Comparison of ENCODE assay signal across 1 cellular context in genomic region chr12:19129486-19130223, GRCh38.
TF ChIP-seq lines count a peak whose summit lies in the region.

PLEKHA5 (plus strand) TSS chr12:19129733; CDS start chr12:19129800, 67 bp downstream.

TF ChIP-seq in HepG2, 621 proteins besides CTCF, POLR2A, EP300 and RAD21 (continued from another document and continues in another):
- TF ChIP-seq, protein P1, sequence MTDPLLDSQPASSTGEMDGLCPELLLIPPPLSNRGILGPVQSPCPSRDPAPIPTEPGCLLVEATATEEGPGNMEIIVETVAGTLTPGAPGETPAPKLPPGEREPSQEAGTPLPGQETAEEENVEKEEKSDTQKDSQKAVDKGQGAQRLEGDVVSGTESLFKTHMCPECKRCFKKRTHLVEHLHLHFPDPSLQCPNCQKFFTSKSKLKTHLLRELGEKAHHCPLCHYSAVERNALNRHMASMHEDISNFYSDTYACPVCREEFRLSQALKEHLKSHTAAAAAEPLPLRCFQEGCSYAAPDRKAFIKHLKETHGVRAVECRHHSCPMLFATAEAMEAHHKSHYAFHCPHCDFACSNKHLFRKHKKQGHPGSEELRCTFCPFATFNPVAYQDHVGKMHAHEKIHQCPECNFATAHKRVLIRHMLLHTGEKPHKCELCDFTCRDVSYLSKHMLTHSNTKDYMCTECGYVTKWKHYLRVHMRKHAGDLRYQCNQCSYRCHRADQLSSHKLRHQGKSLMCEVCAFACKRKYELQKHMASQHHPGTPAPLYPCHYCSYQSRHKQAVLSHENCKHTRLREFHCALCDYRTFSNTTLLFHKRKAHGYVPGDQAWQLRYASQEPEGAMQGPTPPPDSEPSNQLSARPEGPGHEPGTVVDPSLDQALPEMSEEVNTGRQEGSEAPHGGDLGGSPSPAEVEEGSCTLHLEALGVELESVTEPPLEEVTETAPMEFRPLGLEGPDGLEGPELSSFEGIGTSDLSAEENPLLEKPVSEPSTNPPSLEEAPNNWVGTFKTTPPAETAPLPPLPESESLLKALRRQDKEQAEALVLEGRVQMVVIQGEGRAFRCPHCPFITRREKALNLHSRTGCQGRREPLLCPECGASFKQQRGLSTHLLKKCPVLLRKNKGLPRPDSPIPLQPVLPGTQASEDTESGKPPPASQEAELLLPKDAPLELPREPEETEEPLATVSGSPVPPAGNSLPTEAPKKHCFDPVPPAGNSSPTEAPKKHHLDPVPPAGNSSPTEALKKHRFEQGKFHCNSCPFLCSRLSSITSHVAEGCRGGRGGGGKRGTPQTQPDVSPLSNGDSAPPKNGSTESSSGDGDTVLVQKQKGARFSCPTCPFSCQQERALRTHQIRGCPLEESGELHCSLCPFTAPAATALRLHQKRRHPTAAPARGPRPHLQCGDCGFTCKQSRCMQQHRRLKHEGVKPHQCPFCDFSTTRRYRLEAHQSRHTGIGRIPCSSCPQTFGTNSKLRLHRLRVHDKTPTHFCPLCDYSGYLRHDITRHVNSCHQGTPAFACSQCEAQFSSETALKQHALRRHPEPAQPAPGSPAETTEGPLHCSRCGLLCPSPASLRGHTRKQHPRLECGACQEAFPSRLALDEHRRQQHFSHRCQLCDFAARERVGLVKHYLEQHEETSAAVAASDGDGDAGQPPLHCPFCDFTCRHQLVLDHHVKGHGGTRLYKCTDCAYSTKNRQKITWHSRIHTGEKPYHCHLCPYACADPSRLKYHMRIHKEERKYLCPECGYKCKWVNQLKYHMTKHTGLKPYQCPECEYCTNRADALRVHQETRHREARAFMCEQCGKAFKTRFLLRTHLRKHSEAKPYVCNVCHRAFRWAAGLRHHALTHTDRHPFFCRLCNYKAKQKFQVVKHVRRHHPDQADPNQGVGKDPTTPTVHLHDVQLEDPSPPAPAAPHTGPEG (CRISPR knock-in tag; IDR thresholded peaks at IDR 0.05), result no peak
- TF ChIP-seq SP4 (CRISPR knock-in tag; IDR thresholded peaks at IDR 0.05), result no peak
- TF ChIP-seq ZNF367 (CRISPR knock-in tag; IDR thresholded peaks at IDR 0.05; ENCODE audit: borderline replicate concordance), result no peak
- peak; percentile 26; the same call in 1 of the 2 replicates for TF ChIP-seq CBX5 (CRISPR knock-in tag; IDR thresholded peaks at IDR 0.05; ENCODE audit: borderline replicate concordance)
- TF ChIP-seq, protein P2, sequence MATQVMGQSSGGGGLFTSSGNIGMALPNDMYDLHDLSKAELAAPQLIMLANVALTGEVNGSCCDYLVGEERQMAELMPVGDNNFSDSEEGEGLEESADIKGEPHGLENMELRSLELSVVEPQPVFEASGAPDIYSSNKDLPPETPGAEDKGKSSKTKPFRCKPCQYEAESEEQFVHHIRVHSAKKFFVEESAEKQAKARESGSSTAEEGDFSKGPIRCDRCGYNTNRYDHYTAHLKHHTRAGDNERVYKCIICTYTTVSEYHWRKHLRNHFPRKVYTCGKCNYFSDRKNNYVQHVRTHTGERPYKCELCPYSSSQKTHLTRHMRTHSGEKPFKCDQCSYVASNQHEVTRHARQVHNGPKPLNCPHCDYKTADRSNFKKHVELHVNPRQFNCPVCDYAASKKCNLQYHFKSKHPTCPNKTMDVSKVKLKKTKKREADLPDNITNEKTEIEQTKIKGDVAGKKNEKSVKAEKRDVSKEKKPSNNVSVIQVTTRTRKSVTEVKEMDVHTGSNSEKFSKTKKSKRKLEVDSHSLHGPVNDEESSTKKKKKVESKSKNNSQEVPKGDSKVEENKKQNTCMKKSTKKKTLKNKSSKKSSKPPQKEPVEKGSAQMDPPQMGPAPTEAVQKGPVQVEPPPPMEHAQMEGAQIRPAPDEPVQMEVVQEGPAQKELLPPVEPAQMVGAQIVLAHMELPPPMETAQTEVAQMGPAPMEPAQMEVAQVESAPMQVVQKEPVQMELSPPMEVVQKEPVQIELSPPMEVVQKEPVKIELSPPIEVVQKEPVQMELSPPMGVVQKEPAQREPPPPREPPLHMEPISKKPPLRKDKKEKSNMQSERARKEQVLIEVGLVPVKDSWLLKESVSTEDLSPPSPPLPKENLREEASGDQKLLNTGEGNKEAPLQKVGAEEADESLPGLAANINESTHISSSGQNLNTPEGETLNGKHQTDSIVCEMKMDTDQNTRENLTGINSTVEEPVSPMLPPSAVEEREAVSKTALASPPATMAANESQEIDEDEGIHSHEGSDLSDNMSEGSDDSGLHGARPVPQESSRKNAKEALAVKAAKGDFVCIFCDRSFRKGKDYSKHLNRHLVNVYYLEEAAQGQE (IDR thresholded peaks at IDR 0.05; ENCODE audit: borderline replicate concordance in 1 of 2, low read depth in 1 of 2, low read length in 2 of 2), result no peak
- TF ChIP-seq TCF7L2 (IDR thresholded peaks at IDR 0.05; ENCODE audit: low read depth, low read length), result no peak
- no peak for TF ChIP-seq ZNF749 (CRISPR knock-in tag; IDR thresholded peaks at IDR 0.05; ENCODE audit: borderline replicate concordance)
- TF ChIP-seq KDM4B (CRISPR knock-in tag; IDR thresholded peaks at IDR 0.05), result no peak
- TF ChIP-seq, protein P3, sequence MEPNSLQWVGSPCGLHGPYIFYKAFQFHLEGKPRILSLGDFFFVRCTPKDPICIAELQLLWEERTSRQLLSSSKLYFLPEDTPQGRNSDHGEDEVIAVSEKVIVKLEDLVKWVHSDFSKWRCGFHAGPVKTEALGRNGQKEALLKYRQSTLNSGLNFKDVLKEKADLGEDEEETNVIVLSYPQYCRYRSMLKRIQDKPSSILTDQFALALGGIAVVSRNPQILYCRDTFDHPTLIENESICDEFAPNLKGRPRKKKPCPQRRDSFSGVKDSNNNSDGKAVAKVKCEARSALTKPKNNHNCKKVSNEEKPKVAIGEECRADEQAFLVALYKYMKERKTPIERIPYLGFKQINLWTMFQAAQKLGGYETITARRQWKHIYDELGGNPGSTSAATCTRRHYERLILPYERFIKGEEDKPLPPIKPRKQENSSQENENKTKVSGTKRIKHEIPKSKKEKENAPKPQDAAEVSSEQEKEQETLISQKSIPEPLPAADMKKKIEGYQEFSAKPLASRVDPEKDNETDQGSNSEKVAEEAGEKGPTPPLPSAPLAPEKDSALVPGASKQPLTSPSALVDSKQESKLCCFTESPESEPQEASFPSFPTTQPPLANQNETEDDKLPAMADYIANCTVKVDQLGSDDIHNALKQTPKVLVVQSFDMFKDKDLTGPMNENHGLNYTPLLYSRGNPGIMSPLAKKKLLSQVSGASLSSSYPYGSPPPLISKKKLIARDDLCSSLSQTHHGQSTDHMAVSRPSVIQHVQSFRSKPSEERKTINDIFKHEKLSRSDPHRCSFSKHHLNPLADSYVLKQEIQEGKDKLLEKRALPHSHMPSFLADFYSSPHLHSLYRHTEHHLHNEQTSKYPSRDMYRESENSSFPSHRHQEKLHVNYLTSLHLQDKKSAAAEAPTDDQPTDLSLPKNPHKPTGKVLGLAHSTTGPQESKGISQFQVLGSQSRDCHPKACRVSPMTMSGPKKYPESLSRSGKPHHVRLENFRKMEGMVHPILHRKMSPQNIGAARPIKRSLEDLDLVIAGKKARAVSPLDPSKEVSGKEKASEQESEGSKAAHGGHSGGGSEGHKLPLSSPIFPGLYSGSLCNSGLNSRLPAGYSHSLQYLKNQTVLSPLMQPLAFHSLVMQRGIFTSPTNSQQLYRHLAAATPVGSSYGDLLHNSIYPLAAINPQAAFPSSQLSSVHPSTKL (CRISPR knock-in tag; IDR thresholded peaks at IDR 0.05), result no peak
- TF ChIP-seq BCL6 (CRISPR knock-in tag; IDR thresholded peaks at IDR 0.05), result no peak
- no peak for TF ChIP-seq HOXD1 (CRISPR knock-in tag; IDR thresholded peaks at IDR 0.05)
- no peak for TF ChIP-seq PRMT3 (CRISPR knock-in tag; IDR thresholded peaks at IDR 0.05; ENCODE audit: borderline replicate concordance, low read depth)
- TF ChIP-seq ZNF512B (CRISPR knock-in tag; IDR thresholded peaks at IDR 0.05; ENCODE audit: borderline replicate concordance), result no peak
- no peak for TF ChIP-seq GABPA (IDR thresholded peaks at IDR 0.05; ENCODE audit: low read depth, low read length)
- TF ChIP-seq GABPA (CRISPR knock-in tag; IDR thresholded peaks at IDR 0.05; ENCODE audit: low read depth), result no peak
- TF ChIP-seq RCOR2 (CRISPR knock-in tag; IDR thresholded peaks at IDR 0.05), result no peak
- TF ChIP-seq, protein P4, sequence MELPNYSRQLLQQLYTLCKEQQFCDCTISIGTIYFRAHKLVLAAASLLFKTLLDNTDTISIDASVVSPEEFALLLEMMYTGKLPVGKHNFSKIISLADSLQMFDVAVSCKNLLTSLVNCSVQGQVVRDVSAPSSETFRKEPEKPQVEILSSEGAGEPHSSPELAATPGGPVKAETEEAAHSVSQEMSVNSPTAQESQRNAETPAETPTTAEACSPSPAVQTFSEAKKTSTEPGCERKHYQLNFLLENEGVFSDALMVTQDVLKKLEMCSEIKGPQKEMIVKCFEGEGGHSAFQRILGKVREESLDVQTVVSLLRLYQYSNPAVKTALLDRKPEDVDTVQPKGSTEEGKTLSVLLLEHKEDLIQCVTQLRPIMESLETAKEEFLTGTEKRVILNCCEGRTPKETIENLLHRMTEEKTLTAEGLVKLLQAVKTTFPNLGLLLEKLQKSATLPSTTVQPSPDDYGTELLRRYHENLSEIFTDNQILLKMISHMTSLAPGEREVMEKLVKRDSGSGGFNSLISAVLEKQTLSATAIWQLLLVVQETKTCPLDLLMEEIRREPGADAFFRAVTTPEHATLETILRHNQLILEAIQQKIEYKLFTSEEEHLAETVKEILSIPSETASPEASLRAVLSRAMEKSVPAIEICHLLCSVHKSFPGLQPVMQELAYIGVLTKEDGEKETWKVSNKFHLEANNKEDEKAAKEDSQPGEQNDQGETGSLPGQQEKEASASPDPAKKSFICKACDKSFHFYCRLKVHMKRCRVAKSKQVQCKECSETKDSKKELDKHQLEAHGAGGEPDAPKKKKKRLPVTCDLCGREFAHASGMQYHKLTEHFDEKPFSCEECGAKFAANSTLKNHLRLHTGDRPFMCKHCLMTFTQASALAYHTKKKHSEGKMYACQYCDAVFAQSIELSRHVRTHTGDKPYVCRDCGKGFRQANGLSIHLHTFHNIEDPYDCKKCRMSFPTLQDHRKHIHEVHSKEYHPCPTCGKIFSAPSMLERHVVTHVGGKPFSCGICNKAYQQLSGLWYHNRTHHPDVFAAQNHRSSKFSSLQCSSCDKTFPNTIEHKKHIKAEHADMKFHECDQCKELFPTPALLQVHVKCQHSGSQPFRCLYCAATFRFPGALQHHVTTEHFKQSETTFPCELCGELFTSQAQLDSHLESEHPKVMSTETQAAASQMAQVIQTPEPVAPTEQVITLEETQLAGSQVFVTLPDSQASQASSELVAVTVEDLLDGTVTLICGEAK (IDR thresholded peaks at IDR 0.05), result no peak
- TF ChIP-seq, protein P4 (CRISPR knock-in tag; IDR thresholded peaks at IDR 0.05), result no peak
- TF ChIP-seq NR2C2 (CRISPR knock-in tag; IDR thresholded peaks at IDR 0.05; ENCODE audit: borderline replicate concordance), result no peak
- no peak for TF ChIP-seq ZNF17 (CRISPR knock-in tag; IDR thresholded peaks at IDR 0.05)
